18 cellular contexts compared by ENCODE assay signal in genomic region chr6:5215181-5215580, GRCh38. TPM values are rescaled to one million over a fixed set of nuclear protein-coding genes. Genes with fewer than 3 reads are reported as not detected.
A peak's percentile ranks its signal among the peaks of the same experiment; 100 is the strongest.
DNase-seq lines count a peak whose midpoint lies in the region; ATAC-seq lines count a peak whose summit lies in the region.
"Had no signal": no experiment of that assay in that cellular context is flagged by ENCODE, and none has a peak within 500 bp of the region (broad histone marks: within the 10 kb centered on the region; RNA-seq: fewer than 3 reads in every experiment).

No MANE protein-coding gene starts in this region.

- H2AK5ac ChIP-seq in mesenchymal stem cell (ENCODE audit: low read length, severe bottlenecking), result no peak overlapping the region

- no peak overlapping the region for H4K8ac ChIP-seq in mesenchymal stem cell (ENCODE audit: low read length)

- no CpG with 5 or more reads among the region's 1 CpG for WGBS in mesenchymal stem cell

- H3K36me3 Mint-ChIP-seq in natural killer cell treated with Interleukin-12 subunit alpha and Interleukin-12 subunit beta and Interleukin-15 and Interleukin-18, amount 100 ng/mL, for 72 hours, result no peaks in the 10 kb centered on the region

- no peak overlapping the region for H3K4me2 ChIP-seq in mesenchymal stem cell (ENCODE audit: low read length, poor library complexity, severe bottlenecking)

- H3K9me3 Mint-ChIP-seq in natural killer cell treated with Interleukin-12 subunit alpha and Interleukin-12 subunit beta and Interleukin-15 and Interleukin-18, amount 100 ng/mL, for 72 hours, result no peaks in the 10 kb centered on the region
- H3K9me3 Mint-ChIP-seq: activated naive CD4-positive, alpha-beta T cell treated with anti-CD3 and anti-CD28 coated beads, Interleukin-2, amount 50 U/mL, for 24 hours; activated T-cell treated with anti-CD3 and anti-CD28 coated beads, Interleukin-2, amount 50 U/mL, for 4 hours; IgD-negative memory B cell had no signal

- H3K4me1 ChIP-seq in ACC112 (ENCODE audit: control insufficient read depth, insufficient read depth, low read length, unreplicated experiment), result peaks cover 8% of the 10 kb centered on the region
- peaks cover 11% of the 10 kb centered on the region for H3K4me1 ChIP-seq in mesenchymal stem cell (ENCODE audit: control insufficient read depth, insufficient read depth, low read depth, low read length)
- H3K4me1 ChIP-seq: Caco-2 had no signal

- no peak overlapping the region for H3K4me3 Mint-ChIP-seq in natural killer cell treated with Interleukin-12 subunit alpha and Interleukin-12 subunit beta and Interleukin-15 and Interleukin-18, amount 100 ng/mL, for 72 hours
- H3K4me3 Mint-ChIP-seq: activated naive CD4-positive, alpha-beta T cell treated with anti-CD3 and anti-CD28 coated beads, Interleukin-2, amount 50 U/mL, for 24 hours; activated T-cell treated with anti-CD3 and anti-CD28 coated beads, Interleukin-2, amount 50 U/mL, for 4 hours; IgD-negative memory B cell had no signal

- no peak overlapping the region for H3K9ac ChIP-seq in mesenchymal stem cell (ENCODE audit: low read length)

- H3K36me3 ChIP-seq in ACC112 (ENCODE audit: insufficient read depth, low read length), result peaks cover 5% of the 10 kb centered on the region; the same call in 1 of the 2 replicates
- H3K36me3 ChIP-seq in mesenchymal stem cell (ENCODE audit: control insufficient read depth in 1 of 2, insufficient read depth in 2 of 2, low read depth in 1 of 2, low read length in 2 of 2), result peaks cover 5 to 28% of the 10 kb centered on the region in 2 experiments
- H3K36me3 ChIP-seq: neutrophil had no signal

- peaks cover 0 to 2% of the 10 kb centered on the region in 2 donors for H3K4me1 Mint-ChIP-seq in natural killer cell treated with Interleukin-12 subunit alpha and Interleukin-12 subunit beta and Interleukin-15 and Interleukin-18, amount 100 ng/mL, for 72 hours (ENCODE audit: low read depth in 2 of 2)

- no peak overlapping the region for H3K23ac ChIP-seq in mesenchymal stem cell (ENCODE audit: low read length in 2 of 2)

- no peak overlapping the region for H2AFZ ChIP-seq in ACC112 (ENCODE audit: low read length, unreplicated experiment)
- H2AFZ ChIP-seq in mesenchymal stem cell (ENCODE audit: low read depth, low read length), result no peak overlapping the region

- no peak overlapping the region for H3K14ac ChIP-seq in mesenchymal stem cell (ENCODE audit: low read length in 2 of 2)

- no peak for ATAC-seq in Right ventricle myocardium superior (ENCODE audit: poor library complexity)
- ATAC-seq in natural killer cell treated with Interleukin-12 subunit alpha and Interleukin-12 subunit beta and Interleukin-15 and Interleukin-18, amount 100 ng/mL, for 72 hours, result no peak
- ATAC-seq: activated T-cell treated with anti-CD3 and anti-CD28 coated beads, Interleukin-2, amount 50 U/mL, for 4 hours; sciatic nerve had no signal

- no peak overlapping the region for H2BK5ac ChIP-seq in mesenchymal stem cell (ENCODE audit: low read depth, low read length, poor library complexity, severe bottlenecking)

- no peak overlapping the region for H3K4ac ChIP-seq in mesenchymal stem cell (ENCODE audit: low read depth in 1 of 2, low read length in 2 of 2)

- no peak overlapping the region for H3K18ac ChIP-seq in mesenchymal stem cell (ENCODE audit: low read depth in 1 of 2, low read length in 2 of 2)

- H2BK120ac ChIP-seq in mesenchymal stem cell (ENCODE audit: low read depth, low read length), result no peak overlapping the region

- no peaks in the 10 kb centered on the region for H3K9me3 ChIP-seq in mesenchymal stem cell (ENCODE audit: control insufficient read depth, low read length)
- H3K9me3 ChIP-seq: Caco-2, neutrophil had no signal

- H2BK12ac ChIP-seq in mesenchymal stem cell (ENCODE audit: low read length in 2 of 2), result no peak overlapping the region

- H3K4me3 ChIP-seq in ACC112 (ENCODE audit: low read depth, low read length), result no peak overlapping the region
- H3K4me3 ChIP-seq in mesenchymal stem cell (ENCODE audit: insufficient read depth in 1 of 2, low read depth in 1 of 2, low read length in 2 of 2), result no peak overlapping the region

- no peaks in the 10 kb centered on the region for H3K27me3 Mint-ChIP-seq in natural killer cell treated with Interleukin-12 subunit alpha and Interleukin-12 subunit beta and Interleukin-15 and Interleukin-18, amount 100 ng/mL, for 72 hours
- H3K27me3 Mint-ChIP-seq: activated naive CD4-positive, alpha-beta T cell treated with anti-CD3 and anti-CD28 coated beads, Interleukin-2, amount 50 U/mL, for 24 hours; IgD-negative memory B cell had no signal

- no peaks in the 10 kb centered on the region for H3K79me2 ChIP-seq in ACC112 (ENCODE audit: control insufficient read depth, insufficient read depth, low read length, unreplicated experiment)

- H3K27ac ChIP-seq in ACC112 (ENCODE audit: low read depth, low read length) (0 out of 2 replicates have a peak overlapping the region, but pooled peaks have one; percentile 1), mesenchymal stem cell (ENCODE audit: low read length, poor library complexity, severe bottlenecking) (peak overlapping the region; percentile 51)
- H3K27ac ChIP-seq: neutrophil had no signal

- H2BK15ac ChIP-seq in mesenchymal stem cell (ENCODE audit: low read depth, poor library complexity, severe bottlenecking), result no peak overlapping the region

- peak; percentile 49 for DNase-seq in M059J (ENCODE audit: low read depth)
- peak; percentile 46 for DNase-seq in dermis blood vessel endothelial cell
- peak; percentile 32 for DNase-seq in mesenchymal stem cell
- DNase-seq in Right ventricle myocardium superior, result no peak
- no peak for DNase-seq in RKO (ENCODE audit: low spot score)
- DNase-seq in natural killer cell treated with Interleukin-12 subunit alpha and Interleukin-12 subunit beta and Interleukin-15 and Interleukin-18, amount 100 ng/mL, for 72 hours (ENCODE audit: low spot score), result no peak
- DNase-seq in NK-92 treated with Interleukin-12 subunit alpha and Interleukin-12 subunit beta, amount 100 ng/mL, for 24 hours (lab: John Stamatoyannopoulos, UW), result no peak
- DNase-seq: activated T-cell treated with anti-CD3 and anti-CD28 coated beads, Interleukin-2, amount 50 U/mL, for 4 hours; effector memory CD4-positive, alpha-beta T cell; kidney glomerular epithelial cell; NCI-H2107; NCI-H748 treated with DMSO at 0.1 percent for 48 hours had no signal

- H3K79me1 ChIP-seq in mesenchymal stem cell (replicated peaks; ENCODE audit: low read length, poor library complexity, severe bottlenecking), result peaks cover 16% of the 10 kb centered on the region

- H3K27ac Mint-ChIP-seq in natural killer cell treated with Interleukin-12 subunit alpha and Interleukin-12 subunit beta and Interleukin-15 and Interleukin-18, amount 100 ng/mL, for 72 hours, result no peak overlapping the region
- H3K27ac Mint-ChIP-seq: activated naive CD4-positive, alpha-beta T cell treated with anti-CD3 and anti-CD28 coated beads, Interleukin-2, amount 50 U/mL, for 24 hours had no signal

- intact Hi-C loops in Right ventricle myocardium superior (cut with DNase I), result loop anchor here (10.0 kb wide), 1 partner anchor 70 kb away; no protein-coding TSS in a partner anchor

- H3K27me3 ChIP-seq in ACC112 (ENCODE audit: insufficient read depth, low read length) (no peaks in the 10 kb centered on the region), mesenchymal stem cell (ENCODE audit: control insufficient read depth in 1 of 2, insufficient read depth in 1 of 2, low read length in 2 of 2) (no peaks in the 10 kb centered on the region)
- H3K27me3 ChIP-seq: neutrophil had no signal

- no peak overlapping the region for H4K91ac ChIP-seq in mesenchymal stem cell (ENCODE audit: low read length)

RNA-seq across cellular contexts. Expression of gene LYRM4, which starts 45.6 kb away (rescaled TPM):
- 25.7 and 29.0 TPM in 2 replicates for total RNA-seq in M059J (2014; rRNA removed; shearing (Covaris generic))
- total RNA-seq in dermis blood vessel endothelial cell (14.4 and 18.5 TPM in 2 replicates), Right ventricle myocardium superior (26.2 TPM)
- 27.9 TPM for polyA plus RNA-seq in mesenchymal stem cell (2013, experiment 1 of 2)
- 29.6 TPM for polyA plus RNA-seq in mesenchymal stem cell (2013, experiment 2 of 2)
- total RNA-seq in natural killer cell treated with Interleukin-12 subunit alpha and Interleukin-12 subunit beta and Interleukin-15 and Interleukin-18, amount 100 ng/mL, for 72 hours, result 10 to 100 TPM; 27.7 to 43.0 TPM

RNA-seq across cellular contexts. Expression of gene FARS2, which starts 46.1 kb away (rescaled TPM):
- total RNA-seq in M059J (2014; rRNA removed; shearing (Covaris generic)), result 24.7 and 28.2 TPM in 2 replicates
- 28.5 and 36.6 TPM in 2 replicates for total RNA-seq in dermis blood vessel endothelial cell
- polyA plus RNA-seq in mesenchymal stem cell (2013, experiment 1 of 2), result 10.5 TPM
- 10.5 TPM for polyA plus RNA-seq in mesenchymal stem cell (2013, experiment 2 of 2)
- total RNA-seq in Right ventricle myocardium superior, result 20.8 TPM
- total RNA-seq in natural killer cell treated with Interleukin-12 subunit alpha and Interleukin-12 subunit beta and Interleukin-15 and Interleukin-18, amount 100 ng/mL, for 72 hours, result 10 to 100 TPM; 20.4 to 41.7 TPM

Comparison
In these comparisons a context has a peak if more than half of its experiments do, and no peak if none do; other contexts are left out.
1. DNase-seq: peak in M059J (single experiment), dermis blood vessel endothelial cell (single experiment) and mesenchymal stem cell (single experiment); none in Right ventricle myocardium superior (single experiment), RKO (single experiment), natural killer cell treated with Interleukin-12 subunit alpha and Interleukin-12 subunit beta and Interleukin-15 and Interleukin-18, amount 100 ng/mL, for 72 hours (single experiment) and NK-92 treated with Interleukin-12 subunit alpha and Interleukin-12 subunit beta, amount 100 ng/mL, for 24 hours (single experiment).